ENCODE assay signal across 23 cellular contexts in genomic region chr6:83303426-83303825, GRCh38.
"Had no signal": no experiment of that assay in that cellular context is flagged by ENCODE, and none has a peak within 500 bp of the region (broad histone marks: within the 10 kb centered on the region; RNA-seq: fewer than 3 reads in every experiment).

No MANE protein-coding gene starts in this region.

- H3K27ac ChIP-seq: ascending aorta, body of pancreas, KMS-11, Peyer's patch, RWPE1 had no signal

- H3K27me3 ChIP-seq: ascending aorta, body of pancreas, Peyer's patch had no signal

- H3K4me1 ChIP-seq: ascending aorta, body of pancreas, Peyer's patch had no signal

- H3K4me2 ChIP-seq: KMS-11 had no signal

- DNase-seq: activated CD4-positive, alpha-beta T cell treated with anti-CD3 and anti-CD28 coated beads for 48 hours; activated CD4-positive, alpha-beta T cell treated with anti-CD3 and anti-CD28 coated beads, Interleukin-2, amount 50 U/mL, for 4 hours; activated CD4-positive, CD25-positive, alpha-beta regulatory T cell treated with anti-CD3 and anti-CD28 coated beads, Interleukin-2, amount 50 U/mL, for 72 hours; activated CD8-positive, alpha-beta T cell treated with anti-CD3 and anti-CD28 coated beads, Interleukin-2, amount 10 ng/mL, durations not matched to agents 7 days and 5 days; activated effector memory CD4-positive, alpha-beta T cell treated with Interleukin-2 at 50 U/mL for 16 hours; activated naive CD4-positive, alpha-beta T cell; activated T-cell treated with anti-CD3 and anti-CD28 coated beads, Interleukin-2, amount 50 U/mL, for 24 hours; amniotic stem cell; body of pancreas; NCI-H1105 treated with DMSO at 0.1 percent for 48 hours; NCI-H1436 treated with DMSO at 0.1 percent for 48 hours; NCI-H187; NCI-H2081; NCI-H510A treated with DMSO at 0.1 percent for 48 hours; NCI-H69; NK-92 treated with Interleukin-12 subunit alpha and Interleukin-12 subunit beta, amount 100 ng/mL, for 24 hours; OCI-M1; Peyer's patch; SHP77 had no signal

- H3K9me3 ChIP-seq: ascending aorta, body of pancreas, Peyer's patch had no signal

- ATAC-seq: activated CD8-positive, alpha-beta T cell treated with anti-CD3 and anti-CD28 coated beads, Interleukin-2, amount 10 ng/mL, durations not matched to agents 7 days and 5 days; body of pancreas; WTC11 had no signal

- H3K36me3 ChIP-seq: ascending aorta, Peyer's patch had no signal

- H3K9ac ChIP-seq: KMS-11 had no signal

- H3K4me3 ChIP-seq: ascending aorta, body of pancreas, Peyer's patch had no signal
